In the genomic region with DNA sequence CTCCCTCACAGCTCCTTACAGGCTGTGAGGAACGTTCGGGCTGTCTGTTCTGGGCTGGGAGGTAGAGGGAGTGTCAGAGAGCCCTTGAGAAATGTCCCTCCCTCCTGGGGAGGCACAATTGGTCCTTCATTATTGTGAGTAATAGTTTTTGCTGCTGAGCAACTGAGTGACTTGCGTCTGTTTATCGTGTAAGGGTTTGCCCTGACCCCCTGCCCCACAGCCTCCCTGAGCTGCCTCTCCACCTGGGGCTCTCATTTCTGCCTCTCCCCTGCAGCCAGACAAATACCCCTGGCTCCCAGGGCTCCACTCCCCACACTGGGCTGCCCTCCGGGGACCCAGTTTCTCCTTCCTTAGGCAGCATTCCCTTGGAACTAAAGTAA, we compare ENCODE assay signal across 9 cellular contexts.
DNase-seq lines count a peak whose midpoint lies in the region; ATAC-seq lines count a peak whose summit lies in the region.
"Had no signal": no experiment of that assay in that cellular context is flagged by ENCODE, and none has a peak within 500 bp of the region (broad histone marks: within the 10 kb centered on the region; RNA-seq: fewer than 3 reads in every experiment).

No MANE protein-coding gene starts in this region.

- no peak overlapping the region for H2BK12ac ChIP-seq in neuronal stem cell (ENCODE audit: low read length)

- no peak overlapping the region for H2AFZ ChIP-seq in neuronal stem cell (ENCODE audit: low read length)

- H2BK5ac ChIP-seq in neuronal stem cell (ENCODE audit: low read length), result no peak overlapping the region

- no peak overlapping the region for H4K91ac ChIP-seq in neuronal stem cell (ENCODE audit: low read depth, low read length, poor library complexity)

- H3K27me3 ChIP-seq in adipocyte (replicated peaks; ENCODE audit: control insufficient read depth, insufficient read depth, low read length) (peaks cover 63% of the 10 kb centered on the region), neuronal stem cell (ENCODE audit: control insufficient read depth in 3 of 3, insufficient read depth in 3 of 3, low read depth in 1 of 3, low read length in 3 of 3) (peaks cover 0 to 6% (median 0%) of the 10 kb centered on the region in 3 experiments)

- no peak overlapping the region for H3K27ac ChIP-seq in neuronal stem cell (replicated peaks; ENCODE audit: low read length)

- no peak overlapping the region for H3K4me3 ChIP-seq in adipocyte (ENCODE audit: low read length)
- H3K4me3 ChIP-seq in neuronal stem cell (ENCODE audit: low read length in 2 of 2), result no peak overlapping the region

- no CpG with 5 or more reads among the region's 5 CpGs for WGBS in neuronal stem cell (ENCODE audit: extremely low coverage in 2 of 2, insufficient read length in 2 of 2, insufficient replicate concordance in 1 of 2), 2 donors

- H4K8ac ChIP-seq in neuronal stem cell (ENCODE audit: low read depth, low read length), result no peak overlapping the region

- no peak overlapping the region for H3K4me2 ChIP-seq in neuronal stem cell (ENCODE audit: insufficient read depth, low read length, poor library complexity, severe bottlenecking)

- DNase-seq in DMS53 (lab: John Stamatoyannopoulos, UW), result peak; percentile 86
- DNase-seq in NCI-H1417 (lab: John Stamatoyannopoulos, UW), result peak; percentile 25 to 91 (median 80)
- DNase-seq in adipocyte (ENCODE audit: low read depth), result peak; percentile 8
- DNase-seq in neuronal stem cell (ENCODE audit: low spot score), result no peak
- no peak for DNase-seq in activated T-cell treated with anti-CD3 and anti-CD28 coated beads, Interleukin-2, amount 50 U/mL, for 48 hours
- no peak for DNase-seq in activated CD4-positive, alpha-beta T cell treated with anti-CD3 and anti-CD28 coated beads for 4 hours
- DNase-seq in NCI-H446 (lab: John Stamatoyannopoulos, UW), result no peak
- DNase-seq: activated naive CD8-positive, alpha-beta T cell treated with anti-CD3 and anti-CD28 coated beads for 36 hours had no signal

- H3K4ac ChIP-seq in neuronal stem cell (ENCODE audit: low read length), result no peak overlapping the region

- H3K18ac ChIP-seq in neuronal stem cell (ENCODE audit: low read length), result peak overlapping the region; percentile 48

- peak overlapping the region; percentile 4 for H2BK15ac ChIP-seq in neuronal stem cell (ENCODE audit: low read length)

- ATAC-seq in HG03521 (IDR thresholded peaks at IDR 0.05; ENCODE audit: unreplicated experiment), result no peak

- H3K23ac ChIP-seq in neuronal stem cell (ENCODE audit: low read depth, low read length, poor library complexity), result peak overlapping the region; percentile 16

- H3K4me1 ChIP-seq in adipocyte (ENCODE audit: control insufficient read depth, insufficient read depth, low read length) (no peaks in the 10 kb centered on the region), neuronal stem cell (ENCODE audit: control insufficient read depth in 2 of 2, insufficient read depth in 1 of 2, low read depth in 1 of 2, low read length in 2 of 2) (no peaks in the 10 kb centered on the region)

- no peak overlapping the region for H2BK120ac ChIP-seq in neuronal stem cell (ENCODE audit: low read depth, low read length)

- H3K36me3 ChIP-seq in adipocyte (ENCODE audit: control insufficient read depth, insufficient read depth, low read length, severe bottlenecking) (no peaks in the 10 kb centered on the region), neuronal stem cell (replicated peaks in 1 of 2; ENCODE audit: control insufficient read depth in 2 of 2, insufficient read depth in 2 of 2, low read length in 2 of 2) (no peaks in the 10 kb centered on the region)

- H3K9ac ChIP-seq in adipocyte (ENCODE audit: low read length), result no peak overlapping the region
- no peak overlapping the region for H3K9ac ChIP-seq in neuronal stem cell (ENCODE audit: low read depth, low read length, poor library complexity)

- H3K79me1 ChIP-seq in neuronal stem cell (ENCODE audit: low read depth, low read length), result no peaks in the 10 kb centered on the region

- no peak overlapping the region for H2AK5ac ChIP-seq in neuronal stem cell (ENCODE audit: low read depth, low read length)

- peaks cover 3% of the 10 kb centered on the region for H3K9me3 ChIP-seq in adipocyte (ENCODE audit: control insufficient read depth, low read length)
- H3K9me3 ChIP-seq in neuronal stem cell (replicated peaks in 1 of 2; ENCODE audit: control insufficient read depth in 2 of 2, insufficient read depth in 1 of 2, low read depth in 1 of 2, low read length in 2 of 2), result peaks cover 0 to 2% of the 10 kb centered on the region in 2 donors

- H3K14ac ChIP-seq in neuronal stem cell (ENCODE audit: low read length), result no peak overlapping the region

Comparison
In these comparisons a context has a peak if more than half of its experiments do, and no peak if none do; other contexts are left out.
1. DNase-seq: peak in DMS53 (single experiment), NCI-H1417 (3 of 3) and adipocyte (single experiment); none in neuronal stem cell (single experiment), activated T-cell treated with anti-CD3 and anti-CD28 coated beads, Interleukin-2, amount 50 U/mL, for 48 hours (0 of 2), activated CD4-positive, alpha-beta T cell treated with anti-CD3 and anti-CD28 coated beads for 4 hours (0 of 2) and NCI-H446 (0 of 2).